32 cellular contexts compared by ENCODE assay signal in genomic region chr10:124273141-124273540, GRCh38.
"Had no signal": no experiment of that assay in that cellular context is flagged by ENCODE, and none has a peak within 500 bp of the region (broad histone marks: within the 10 kb centered on the region; RNA-seq: fewer than 3 reads in every experiment).

No MANE protein-coding gene starts in this region.

- H3K4me3 Mint-ChIP-seq: activated B cell treated with CpG ODN at 0.5 μM for 24 hours; activated CD4-positive, alpha-beta memory T cell treated with anti-CD3 and anti-CD28 coated beads, Interleukin-2, amount 10 ng/mL, durations not matched to agents 7 days and 5 days; activated CD4-positive, alpha-beta T cell treated with anti-CD3 and anti-CD28 coated beads, Interleukin-2, amount 10 ng/mL, durations not matched to agents 7 days and 5 days; activated CD8-positive, alpha-beta memory T cell treated with anti-CD3 and anti-CD28 coated beads, Interleukin-2, amount 10 ng/mL, durations not matched to agents 7 days and 5 days; activated CD8-positive, alpha-beta T cell treated with anti-CD3 and anti-CD28 coated beads, Interleukin-2, amount 10 ng/mL, durations not matched to agents 7 days and 5 days; activated naive CD4-positive, alpha-beta T cell treated with anti-CD3 and anti-CD28 coated beads, Interleukin-2, amount 10 ng/mL, durations not matched to agents 7 days and 5 days; activated naive CD4-positive, alpha-beta T cell treated with anti-CD3 and anti-CD28 coated beads, Interleukin-2, amount 50 U/mL, for 24 hours; activated naive CD8-positive, alpha-beta T cell; activated naive CD8-positive, alpha-beta T cell treated with anti-CD3 and anti-CD28 coated beads, Interleukin-2, amount 10 ng/mL, durations not matched to agents 7 days and 5 days; activated naive CD8-positive, alpha-beta T cell treated with anti-CD3 and anti-CD28 coated beads, Interleukin-2, amount 50 U/mL, for 24 hours; activated T-cell treated with anti-CD3 and anti-CD28 coated beads, Interleukin-2, amount 50 U/mL, for 24 hours; T-helper 1 cell treated with Interleukin-12 subunit alpha and Interleukin-12 subunit beta and Interleukin-4 antibody, amounts not matched to agents 30 μg/mL and 1 μg/mL, for 36 hours; T-helper 2 cell treated with Interferon-gamma antibody and Interleukin-4, amounts not matched to agents 5 μg/mL and 100 μg/mL, for 36 hours had no signal

- H3K27me3 ChIP-seq: body of pancreas, brain microvascular endothelial cell, breast epithelium had no signal

- H3K4me1 Mint-ChIP-seq: activated B cell treated with CpG ODN at 0.5 μM for 24 hours; activated CD4-positive, alpha-beta memory T cell treated with anti-CD3 and anti-CD28 coated beads, Interleukin-2, amount 10 ng/mL, durations not matched to agents 7 days and 5 days; activated CD4-positive, alpha-beta T cell treated with anti-CD3 and anti-CD28 coated beads, Interleukin-2, amount 10 ng/mL, durations not matched to agents 7 days and 5 days; activated CD8-positive, alpha-beta memory T cell treated with anti-CD3 and anti-CD28 coated beads, Interleukin-2, amount 10 ng/mL, durations not matched to agents 7 days and 5 days; activated naive CD4-positive, alpha-beta T cell treated with anti-CD3 and anti-CD28 coated beads, Interleukin-2, amount 10 ng/mL, durations not matched to agents 7 days and 5 days; activated naive CD4-positive, alpha-beta T cell treated with anti-CD3 and anti-CD28 coated beads, Interleukin-2, amount 50 U/mL, for 24 hours; activated naive CD8-positive, alpha-beta T cell treated with anti-CD3 and anti-CD28 coated beads, Interleukin-2, amount 10 ng/mL, durations not matched to agents 7 days and 5 days; activated naive CD8-positive, alpha-beta T cell treated with anti-CD3 and anti-CD28 coated beads, Interleukin-2, amount 50 U/mL, for 24 hours had no signal

- H3K36me3 ChIP-seq: brain microvascular endothelial cell, breast epithelium had no signal

- H3K4me1 ChIP-seq: body of pancreas, breast epithelium had no signal

- H3K27ac Mint-ChIP-seq: activated B cell treated with CpG ODN at 0.5 μM for 24 hours; activated CD4-positive, alpha-beta memory T cell treated with anti-CD3 and anti-CD28 coated beads, Interleukin-2, amount 10 ng/mL, durations not matched to agents 7 days and 5 days; activated CD4-positive, alpha-beta T cell treated with anti-CD3 and anti-CD28 coated beads, Interleukin-2, amount 10 ng/mL, durations not matched to agents 7 days and 5 days; activated CD8-positive, alpha-beta memory T cell treated with anti-CD3 and anti-CD28 coated beads, Interleukin-2, amount 10 ng/mL, durations not matched to agents 7 days and 5 days; activated CD8-positive, alpha-beta T cell treated with anti-CD3 and anti-CD28 coated beads, Interleukin-2, amount 10 ng/mL, durations not matched to agents 7 days and 5 days; activated naive CD4-positive, alpha-beta T cell treated with anti-CD3 and anti-CD28 coated beads, Interleukin-2, amount 10 ng/mL, durations not matched to agents 7 days and 5 days; activated naive CD4-positive, alpha-beta T cell treated with anti-CD3 and anti-CD28 coated beads, Interleukin-2, amount 50 U/mL, for 24 hours; activated naive CD8-positive, alpha-beta T cell; activated naive CD8-positive, alpha-beta T cell treated with anti-CD3 and anti-CD28 coated beads, Interleukin-2, amount 10 ng/mL, durations not matched to agents 7 days and 5 days; activated naive CD8-positive, alpha-beta T cell treated with anti-CD3 and anti-CD28 coated beads, Interleukin-2, amount 50 U/mL, for 24 hours; activated T-cell treated with anti-CD3 and anti-CD28 coated beads, Interleukin-2, amount 50 U/mL, for 24 hours; activated T-helper 2 cell treated with anti-CD3 and anti-CD28 coated beads, Interferon-gamma antibody, Interleukin-2, Interleukin-4, amounts not matched to agents 10 μg/mL and 5 μg/mL and 100 μg/mL, durations not matched to agents 14 hours and 24 hours and 36 hours; T-helper 1 cell treated with Interleukin-12 subunit alpha and Interleukin-12 subunit beta and Interleukin-4 antibody, amounts not matched to agents 30 μg/mL and 1 μg/mL, for 36 hours; T-helper 2 cell treated with Interferon-gamma antibody and Interleukin-4, amounts not matched to agents 5 μg/mL and 100 μg/mL, for 36 hours had no signal

- ATAC-seq: activated CD8-positive, alpha-beta memory T cell treated with anti-CD3 and anti-CD28 coated beads, Interleukin-2, amount 10 ng/mL, durations not matched to agents 7 days and 5 days; activated CD8-positive, alpha-beta T cell treated with anti-CD3 and anti-CD28 coated beads, Interleukin-2, amount 10 ng/mL, durations not matched to agents 7 days and 5 days; activated naive CD8-positive, alpha-beta T cell treated with anti-CD3 and anti-CD28 coated beads, Interleukin-2, amount 50 U/mL, for 24 hours; body of pancreas had no signal

- H3K27me3 Mint-ChIP-seq: activated CD4-positive, alpha-beta memory T cell treated with anti-CD3 and anti-CD28 coated beads, Interleukin-2, amount 10 ng/mL, durations not matched to agents 7 days and 5 days; activated CD4-positive, alpha-beta T cell treated with anti-CD3 and anti-CD28 coated beads, Interleukin-2, amount 10 ng/mL, durations not matched to agents 7 days and 5 days; activated naive CD4-positive, alpha-beta T cell treated with anti-CD3 and anti-CD28 coated beads, Interleukin-2, amount 50 U/mL, for 24 hours; activated naive CD8-positive, alpha-beta T cell treated with anti-CD3 and anti-CD28 coated beads, Interleukin-2, amount 10 ng/mL, durations not matched to agents 7 days and 5 days; activated naive CD8-positive, alpha-beta T cell treated with anti-CD3 and anti-CD28 coated beads, Interleukin-2, amount 50 U/mL, for 24 hours; activated T-cell treated with anti-CD3 and anti-CD28 coated beads, Interleukin-2, amount 50 U/mL, for 24 hours had no signal

- H3K4me3 ChIP-seq: body of pancreas, breast epithelium had no signal

- H3K36me3 Mint-ChIP-seq: activated CD8-positive, alpha-beta memory T cell treated with anti-CD3 and anti-CD28 coated beads, Interleukin-2, amount 10 ng/mL, durations not matched to agents 7 days and 5 days; activated naive CD4-positive, alpha-beta T cell treated with anti-CD3 and anti-CD28 coated beads, Interleukin-2, amount 10 ng/mL, durations not matched to agents 7 days and 5 days; activated naive CD8-positive, alpha-beta T cell; activated naive CD8-positive, alpha-beta T cell treated with anti-CD3 and anti-CD28 coated beads, Interleukin-2, amount 10 ng/mL, durations not matched to agents 7 days and 5 days had no signal

- H3K27ac ChIP-seq: body of pancreas, brain microvascular endothelial cell, breast epithelium, VCaP had no signal

- DNase-seq: activated B cell treated with CpG ODN at 0.5 μM for 24 hours; activated CD4-positive, alpha-beta memory T cell treated with anti-CD3 and anti-CD28 coated beads, Interleukin-2, amount 10 ng/mL, durations not matched to agents 7 days and 5 days; activated CD4-positive, alpha-beta T cell treated with anti-CD3 and anti-CD28 coated beads for 4 hours; activated CD4-positive, alpha-beta T cell treated with anti-CD3 and anti-CD28 coated beads, Interleukin-2, amount 10 ng/mL, durations not matched to agents 7 days and 5 days; activated CD4-positive, alpha-beta T cell treated with anti-CD3 and anti-CD28 coated beads, Interleukin-2, amount 50 U/mL, for 48 hours; activated CD4-positive, CD25-positive, alpha-beta regulatory T cell treated with anti-CD3 and anti-CD28 coated beads, Interleukin-2, amount 50 U/mL, for 72 hours; activated CD8-positive, alpha-beta memory T cell treated with anti-CD3 and anti-CD28 coated beads for 24 hours; activated CD8-positive, alpha-beta memory T cell treated with anti-CD3 and anti-CD28 coated beads, Interleukin-2, amount 10 ng/mL, durations not matched to agents 7 days and 5 days; activated CD8-positive, alpha-beta memory T cell treated with anti-CD3 and anti-CD28 coated beads, Interleukin-2, amount 50 U/mL, for 48 hours; activated CD8-positive, alpha-beta T cell treated with anti-CD3 and anti-CD28 coated beads, Interleukin-2, amount 10 ng/mL, durations not matched to agents 7 days and 5 days; activated effector memory CD4-positive, alpha-beta T cell treated with Interleukin-2 at 50 U/mL for 16 hours; activated gamma-delta T cell; activated naive CD4-positive, alpha-beta T cell treated with anti-CD3 and anti-CD28 coated beads, Interleukin-2, amount 10 ng/mL, durations not matched to agents 7 days and 5 days; activated naive CD4-positive, alpha-beta T cell treated with Interleukin-2 at 50 U/mL for 16 hours; activated naive CD8-positive, alpha-beta T cell treated with anti-CD3 and anti-CD28 coated beads, Interleukin-2, amount 10 ng/mL, durations not matched to agents 7 days and 5 days; activated naive CD8-positive, alpha-beta T cell treated with anti-CD3 and anti-CD28 coated beads, Interleukin-2, amount 50 U/mL, for 24 hours; activated T-cell treated with anti-CD3 and anti-CD28 coated beads, Interleukin-2, amount 50 U/mL, for 24 hours; activated T-cell treated with anti-CD3 and anti-CD28 coated beads, Interleukin-2, amount 50 U/mL, for 48 hours; amniotic stem cell; body of pancreas; brain microvascular endothelial cell; central memory CD4-positive, alpha-beta T cell; T-helper 1 cell; T-helper 2 cell; T-helper 9 cell had no signal
